ENCODE assay signal across 23 cellular contexts in the genomic region with DNA sequence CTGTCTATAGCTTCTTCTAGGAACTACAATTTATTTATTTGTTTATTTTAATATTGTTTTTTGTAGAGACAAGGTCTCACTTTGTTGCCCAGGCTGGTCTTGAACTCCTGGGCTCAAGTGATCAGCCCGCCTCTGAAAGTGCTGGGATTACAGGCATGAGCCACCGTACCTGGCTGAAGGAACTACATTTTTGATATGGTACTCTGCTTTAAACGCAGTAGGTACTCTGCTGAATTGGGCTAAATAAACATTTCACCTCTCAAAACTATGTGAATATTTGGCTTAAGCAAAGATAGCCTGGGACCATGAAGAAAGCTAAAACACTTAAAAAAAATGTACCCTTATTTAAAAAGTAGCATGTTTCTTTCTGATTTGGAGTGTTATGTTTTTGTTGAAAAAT.
DNase-seq lines count a peak whose midpoint lies in the region; ATAC-seq and TF ChIP-seq lines count a peak whose summit lies in the region.
"Had no signal": no experiment of that assay in that cellular context is flagged by ENCODE, and none has a peak within 500 bp of the region (broad histone marks: within the 10 kb centered on the region; RNA-seq: fewer than 3 reads in every experiment).

No MANE protein-coding gene starts in this region.

- H2AK5ac ChIP-seq in mesenchymal stem cell (ENCODE audit: low read length, severe bottlenecking), result no peak overlapping the region

- intact Hi-C loops in activated CD4-positive, alpha-beta T cell treated with anti-CD3 and anti-CD28 coated beads for 36 hours (cut with DNase I, micrococcal nuclease), result no loop called here
- intact Hi-C loops in ascending aorta (cut with DNase I) (no loop called here), thyroid gland (cut with DNase I) (no loop called here), PC-3 (cut with micrococcal nuclease) (no loop called here)

- H3K9ac ChIP-seq in mesenchymal stem cell (ENCODE audit: low read length) (peak overlapping the region; percentile 81), PC-3 (ENCODE audit: low read length) (no peak overlapping the region)

- ATAC-seq in activated CD4-positive, alpha-beta T cell treated with anti-CD3 and anti-CD28 coated beads for 36 hours, result no peak
- ATAC-seq in HG03039 (IDR thresholded peaks at IDR 0.05; ENCODE audit: unreplicated experiment) (no peak), PC-3 (no peak)
- ATAC-seq: activated T-cell treated with anti-CD3 and anti-CD28 coated beads, Interleukin-2, amount 50 U/mL, for 4 hours; left lobe of liver; natural killer cell had no signal

- CTCF ChIA-PET in activated CD4-positive, alpha-beta T cell treated with anti-CD3 and anti-CD28 coated beads for 36 hours (lab: Charles Lee), result interaction anchor here (0.7 to 0.8 kb wide), 2 partner anchors 33 to 757 kb away, joined by 3 read pairs; no protein-coding TSS in a partner anchor
- CTCF ChIA-PET in PC-3 (lab: Charles Lee), result interaction anchor here (0.6 to 0.7 kb wide), 2 partner anchors 36 to 86 kb away, joined by 3 read pairs; no protein-coding TSS in a partner anchor

- TF ChIP-seq CTCF in ascending aorta (IDR thresholded peaks at IDR 0.05) (no peak), thyroid gland (IDR thresholded peaks at IDR 0.05) (no peak), PC-3 (conservative IDR thresholded peaks at IDR 0.05; ENCODE audit: low read depth, low read length) (no peak)

- H3K36me3 ChIP-seq in ascending aorta (no peaks in the 10 kb centered on the region), mesenchymal stem cell (ENCODE audit: control insufficient read depth in 1 of 2, insufficient read depth in 2 of 2, low read depth in 1 of 2, low read length in 2 of 2) (peaks cover 5 to 16% of the 10 kb centered on the region in 2 experiments), thyroid gland (no peaks in the 10 kb centered on the region), PC-3 (ENCODE audit: low read depth, low read length) (peaks cover 12% of the 10 kb centered on the region)

- no peak overlapping the region for H2BK15ac ChIP-seq in mesenchymal stem cell (ENCODE audit: low read depth, poor library complexity, severe bottlenecking)

- no peaks in the 10 kb centered on the region for H3K27me3 Mint-ChIP-seq in activated CD4-positive, alpha-beta T cell treated with anti-CD3 and anti-CD28 coated beads for 36 hours
- H3K27me3 Mint-ChIP-seq: activated CD4-positive, alpha-beta T cell treated with anti-CD3 and anti-CD28 coated beads, Interleukin-2, amount 10 ng/mL, durations not matched to agents 7 days and 5 days; CD4-positive, alpha-beta memory T cell; IgD-negative memory B cell had no signal

- POLR2A ChIA-PET in activated CD4-positive, alpha-beta T cell treated with anti-CD3 and anti-CD28 coated beads for 36 hours (lab: Charles Lee), result no interaction called here
- POLR2A ChIA-PET in PC-3 (lab: Charles Lee; ENCODE audit: unreplicated experiment), result interaction anchor here (0.7 kb wide), 1 partner anchor 237 kb away, joined by 3 read pairs; no protein-coding TSS in a partner anchor

- H3K4me3 ChIP-seq in ascending aorta, result no peak overlapping the region
- no peak overlapping the region for H3K4me3 ChIP-seq in mesenchymal stem cell (ENCODE audit: insufficient read depth in 1 of 2, low read depth in 1 of 2, low read length in 2 of 2)
- no peak overlapping the region for H3K4me3 ChIP-seq in thyroid gland (replicated peaks in 1 of 3)
- no peak overlapping the region for H3K4me3 ChIP-seq in PC-3 (ENCODE audit: low read length)

- H4K20me1 ChIP-seq in PC-3 (ENCODE audit: low read length), result 0 out of 2 replicates have a peak, but pooled peaks cover 3% of the 10 kb centered on the region

- TF ChIP-seq POLR2A in thyroid gland (IDR thresholded peaks at IDR 0.05), result no peak

- no peaks in the 10 kb centered on the region for H3K9me3 ChIP-seq in ascending aorta
- peaks cover 20% of the 10 kb centered on the region for H3K9me3 ChIP-seq in mesenchymal stem cell (ENCODE audit: control insufficient read depth, low read length)
- no peaks in the 10 kb centered on the region for H3K9me3 ChIP-seq in thyroid gland
- no peaks in the 10 kb centered on the region for H3K9me3 ChIP-seq in PC-3 (ENCODE audit: low read length)

- 86% methylated on average over 2 of the region's 3 CpGs for WGBS in mesenchymal stem cell
- WGBS in thyroid gland, 2 donors, result 37 to 45% methylated on average over 3 of the region's 3 CpGs

- peak overlapping the region; percentile 31 for H3K27ac Mint-ChIP-seq in activated CD4-positive, alpha-beta T cell treated with anti-CD3 and anti-CD28 coated beads for 36 hours

- H3K9me2 ChIP-seq in PC-3 (replicated peaks; ENCODE audit: low read length), result no peaks in the 10 kb centered on the region

- H2AFZ ChIP-seq in mesenchymal stem cell (ENCODE audit: low read depth, low read length) (no peak overlapping the region), PC-3 (ENCODE audit: low read length) (no peak overlapping the region)

- no peak overlapping the region for H3K23ac ChIP-seq in mesenchymal stem cell (ENCODE audit: low read length in 2 of 2)

- no peak for DNase-seq in activated CD4-positive, alpha-beta T cell treated with anti-CD3 and anti-CD28 coated beads for 36 hours
- no peak for DNase-seq in activated CD4-positive, alpha-beta T cell treated with anti-CD3 and anti-CD28 coated beads for 4 hours
- DNase-seq in ascending aorta (ENCODE audit: low spot score in 2 of 2), result no peak
- DNase-seq in mesenchymal stem cell, result no peak
- peak; percentile 25 to 37 for DNase-seq in thyroid gland
- DNase-seq in PC-3, result no peak
- DNase-seq in COLO668 (lab: John Stamatoyannopoulos, UW; ENCODE audit: unreplicated experiment), result no peak
- DNase-seq: activated CD4-positive, alpha-beta T cell treated with anti-CD3 and anti-CD28 coated beads, Interleukin-2, amount 10 ng/mL, durations not matched to agents 7 days and 5 days; activated gamma-delta T cell treated with Interleukin-2 at 50 U/mL for 16 hours; activated T-cell treated with anti-CD3 and anti-CD28 coated beads, Interleukin-2, amount 50 U/mL, for 4 hours; CD4-positive, alpha-beta memory T cell; natural killer cell; NCI-H1048; NCI-H1694 treated with DMSO at 0.1 percent for 48 hours; OCI-M1; retina; SHP77; stimulated activated CD4-positive, alpha-beta T cell treated with anti-CD3 and anti-CD28 coated beads, Interleukin-2, amount 100 ng/mL, for 24 hours had no signal

- BruUV-seq in PC-3 (replicated peaks; lab: Mats Ljungman, UMichigan), result no TSS peak

- no peak overlapping the region for H3K4me3 Mint-ChIP-seq in activated CD4-positive, alpha-beta T cell treated with anti-CD3 and anti-CD28 coated beads for 36 hours
- H3K4me3 Mint-ChIP-seq: activated CD4-positive, alpha-beta T cell treated with anti-CD3 and anti-CD28 coated beads, Interleukin-2, amount 10 ng/mL, durations not matched to agents 7 days and 5 days; activated T-cell treated with anti-CD3 and anti-CD28 coated beads, Interleukin-2, amount 50 U/mL, for 4 hours; IgD-negative memory B cell; natural killer cell had no signal

- H3K4ac ChIP-seq in mesenchymal stem cell (ENCODE audit: low read depth in 1 of 2, low read length in 2 of 2), result no peak overlapping the region

- peaks cover 11% of the 10 kb centered on the region for H3K79me1 ChIP-seq in mesenchymal stem cell (replicated peaks; ENCODE audit: low read length, poor library complexity, severe bottlenecking)

- H3K4me2 ChIP-seq in mesenchymal stem cell (ENCODE audit: low read length, poor library complexity, severe bottlenecking) (no peak overlapping the region), PC-3 (ENCODE audit: low read length) (no peak overlapping the region)

- H3K4me1 Mint-ChIP-seq in activated CD4-positive, alpha-beta T cell treated with anti-CD3 and anti-CD28 coated beads for 36 hours, result peaks cover 17% of the 10 kb centered on the region

- no peak overlapping the region for H4K91ac ChIP-seq in mesenchymal stem cell (ENCODE audit: low read length)

- no peak overlapping the region for H2BK5ac ChIP-seq in mesenchymal stem cell (ENCODE audit: low read depth, low read length, poor library complexity, severe bottlenecking)

- no peak overlapping the region for H3K14ac ChIP-seq in mesenchymal stem cell (ENCODE audit: low read length in 2 of 2)

- H3F3A ChIP-seq in PC-3 (ENCODE audit: low read length, unreplicated experiment), result peaks cover 27% of the 10 kb centered on the region

- H2BK12ac ChIP-seq in mesenchymal stem cell (ENCODE audit: low read length in 2 of 2), result no peak overlapping the region

- H3K27ac ChIP-seq in ascending aorta (peak overlapping the region; percentile 75 to 76), mesenchymal stem cell (ENCODE audit: low read length, poor library complexity, severe bottlenecking) (no peak overlapping the region), thyroid gland (peak overlapping the region; percentile 16 to 83 (median 63)), PC-3 (ENCODE audit: low read length) (no peak overlapping the region)
- H3K27ac ChIP-seq: 22Rv1, VCaP had no signal

- peaks cover 7% of the 10 kb centered on the region for H3K9me3 Mint-ChIP-seq in activated CD4-positive, alpha-beta T cell treated with anti-CD3 and anti-CD28 coated beads for 36 hours (ENCODE audit: low read depth)

- no peaks in the 10 kb centered on the region for H3K27me3 ChIP-seq in ascending aorta
- H3K27me3 ChIP-seq in mesenchymal stem cell (ENCODE audit: control insufficient read depth in 1 of 2, insufficient read depth in 1 of 2, low read length in 2 of 2), result no peaks in the 10 kb centered on the region
- H3K27me3 ChIP-seq in thyroid gland, result no peaks in the 10 kb centered on the region
- H3K27me3 ChIP-seq in PC-3 (ENCODE audit: low read length), result no peaks in the 10 kb centered on the region

- H4K8ac ChIP-seq in mesenchymal stem cell (ENCODE audit: low read length), result no peak overlapping the region

- H3K18ac ChIP-seq in mesenchymal stem cell (ENCODE audit: low read depth in 1 of 2, low read length in 2 of 2), result no peak overlapping the region

- no peak overlapping the region for H2BK120ac ChIP-seq in mesenchymal stem cell (ENCODE audit: low read depth, low read length)

- peaks cover 9% of the 10 kb centered on the region for H3K36me3 Mint-ChIP-seq in activated CD4-positive, alpha-beta T cell treated with anti-CD3 and anti-CD28 coated beads for 36 hours (ENCODE audit: low read depth)
- H3K36me3 Mint-ChIP-seq: natural killer cell had no signal

- peaks cover 68% of the 10 kb centered on the region for H3K79me2 ChIP-seq in PC-3 (ENCODE audit: low read length)

- H3K4me1 ChIP-seq in ascending aorta (peaks cover 3 to 10% of the 10 kb centered on the region in 2 donors), mesenchymal stem cell (ENCODE audit: control insufficient read depth, insufficient read depth, low read depth, low read length) (no peaks in the 10 kb centered on the region), thyroid gland (peaks cover 19 to 31% of the 10 kb centered on the region in 2 donors), PC-3 (ENCODE audit: insufficient read depth, low read length) (peaks cover 53% of the 10 kb centered on the region)

Comparison
In these comparisons a context has a peak if more than half of its experiments do, and no peak if none do; other contexts are left out.
1. DNase-seq: peak in thyroid gland (2 of 2); none in activated CD4-positive, alpha-beta T cell treated with anti-CD3 and anti-CD28 coated beads for 36 hours (single experiment), activated CD4-positive, alpha-beta T cell treated with anti-CD3 and anti-CD28 coated beads for 4 hours (0 of 2), ascending aorta (0 of 2), mesenchymal stem cell (single experiment), PC-3 (single experiment) and COLO668 (single experiment).
2. H3K27ac ChIP-seq: peak in ascending aorta (2 of 2) and thyroid gland (3 of 3); none in mesenchymal stem cell (single experiment) and PC-3 (single experiment).